27 cellular contexts compared by ENCODE assay signal in the genomic region with DNA sequence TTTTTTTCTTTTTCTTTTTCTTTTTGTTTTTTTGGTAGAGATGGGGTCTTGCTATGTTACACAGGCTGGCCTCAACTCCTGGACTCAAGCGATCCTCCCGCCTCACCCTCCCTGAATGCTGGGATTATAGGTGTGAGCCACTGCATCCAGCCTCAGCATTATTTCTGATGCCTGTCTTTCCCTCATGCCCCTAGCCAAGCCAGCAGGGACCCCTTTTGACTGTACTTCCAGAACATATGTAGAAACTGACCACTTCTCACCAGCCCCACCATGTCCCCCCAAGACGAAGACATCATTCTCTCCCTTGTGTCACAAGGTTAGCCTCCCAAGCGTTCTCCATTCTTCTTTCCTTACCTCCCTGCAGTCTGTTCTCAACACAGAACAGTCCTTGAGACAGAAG.
DNase-seq lines count a peak whose midpoint lies in the region; ATAC-seq, FAIRE-seq and TF ChIP-seq lines count a peak whose summit lies in the region.
"Had no signal": no experiment of that assay in that cellular context is flagged by ENCODE, and none has a peak within 500 bp of the region (broad histone marks: within the 10 kb centered on the region; RNA-seq: fewer than 3 reads in every experiment).

No MANE protein-coding gene starts in this region.

- TF ChIP-seq EP300 in HepG2 (IDR thresholded peaks at IDR 0.05; ENCODE audit: low read depth in 2 of 2, low read length in 2 of 2) (no peak), HepG2 (CRISPR knock-in tag; IDR thresholded peaks at IDR 0.05; ENCODE audit: borderline replicate concordance) (no peak)

- H3K9ac ChIP-seq in HepG2 (ENCODE audit: insufficient read depth, low read depth, low read length), result no peak overlapping the region
- no peak overlapping the region for H3K9ac ChIP-seq in neural progenitor cell
- H3K9ac ChIP-seq: BLaER1 had no signal

- POLR2A ChIA-PET in HepG2 (lab: Yijun Ruan, JAX), result no interaction called here

- H2AFZ ChIP-seq in HepG2 (ENCODE audit: low read length), result no peak overlapping the region
- peak overlapping the region; percentile 50 for H2AFZ ChIP-seq in neural progenitor cell (replicated peaks)

- H3K4me1 ChIP-seq in HepG2 (ENCODE audit: insufficient read depth, low read length) (peaks cover 29% of the 10 kb centered on the region), right lobe of liver (no peaks in the 10 kb centered on the region), neural progenitor cell (no peaks in the 10 kb centered on the region)
- H3K4me1 ChIP-seq: BE2C, BLaER1 had no signal

- TF ChIP-seq POLR2A in HepG2 (IDR thresholded peaks at IDR 0.05; ENCODE audit: insufficient read depth in 1 of 2, low read depth in 2 of 2, low read length in 2 of 2) (no peak), right lobe of liver (IDR thresholded peaks at IDR 0.05) (no peak)

- ATAC-seq in HepG2 (no peak), right lobe of liver (no peak), HG02884 (IDR thresholded peaks at IDR 0.05; ENCODE audit: unreplicated experiment) (no peak)
- peak; percentile 34 for ATAC-seq in stimulated activated memory B cell treated with anti-CD40 and anti-IgM and Interleukin-4, amounts not matched to agents 10 μg/mL and 1 μg/mL and 100 μg/mL, for 72 hours
- ATAC-seq: GM12878 had no signal

- H3K27me3 ChIP-seq in HepG2 (ENCODE audit: control insufficient read depth in 1 of 2, insufficient read depth in 2 of 2, low read length in 2 of 2), result 0 out of 5 replicates have a peak, but pooled peaks cover 0 to 15% of the 10 kb centered on the region in 2 experiments
- H3K27me3 ChIP-seq in right lobe of liver, result no peaks in the 10 kb centered on the region
- no peaks in the 10 kb centered on the region for H3K27me3 ChIP-seq in neural progenitor cell
- H3K27me3 ChIP-seq: BLaER1 had no signal

- in situ Hi-C loops in HepG2 (cut with HindIII; ENCODE audit: extremely low pct_ligation_motif_present, low pct_unique_long_range_greater_than_20kb), result no loop called here

- H3K27ac Mint-ChIP-seq in nephron progenitor cell (peak overlapping the region; percentile 36), neural progenitor cell (no peak overlapping the region)
- H3K27ac Mint-ChIP-seq in stimulated activated memory B cell treated with anti-CD40 and anti-IgM and Interleukin-4, amounts not matched to agents 10 μg/mL and 1 μg/mL and 100 μg/mL, for 72 hours, result no peak overlapping the region
- H3K27ac Mint-ChIP-seq: CD4-positive, alpha-beta memory T cell; CD4-positive, CD25-positive, alpha-beta regulatory T cell; CD8-positive, alpha-beta memory T cell had no signal

- H4K20me1 ChIP-seq in HepG2 (ENCODE audit: insufficient read depth, low read length), result no peaks in the 10 kb centered on the region
- H4K20me1 ChIP-seq in neural progenitor cell (ENCODE audit: low read depth), result no peaks in the 10 kb centered on the region
- H4K20me1 ChIP-seq: BLaER1 had no signal

- H3K9me3 Mint-ChIP-seq in nephron progenitor cell (peaks cover 14% of the 10 kb centered on the region), neural progenitor cell (peaks cover 5% of the 10 kb centered on the region)
- no peaks in the 10 kb centered on the region for H3K9me3 Mint-ChIP-seq in stimulated activated memory B cell treated with anti-CD40 and anti-IgM and Interleukin-4, amounts not matched to agents 10 μg/mL and 1 μg/mL and 100 μg/mL, for 72 hours
- H3K9me3 Mint-ChIP-seq: CD8-positive, alpha-beta memory T cell had no signal

- H3K36me3 Mint-ChIP-seq in nephron progenitor cell (ENCODE audit: low read depth) (no peaks in the 10 kb centered on the region), neural progenitor cell (no peaks in the 10 kb centered on the region)
- no peaks in the 10 kb centered on the region for H3K36me3 Mint-ChIP-seq in stimulated activated memory B cell treated with anti-CD40 and anti-IgM and Interleukin-4, amounts not matched to agents 10 μg/mL and 1 μg/mL and 100 μg/mL, for 72 hours
- H3K36me3 Mint-ChIP-seq: CD14-positive monocyte; CD4-positive, alpha-beta memory T cell; CD4-positive, CD25-positive, alpha-beta regulatory T cell had no signal

- no peak overlapping the region for H3K27ac ChIP-seq in HepG2 (ENCODE audit: extremely low read length, insufficient read depth, low read length)
- H3K27ac ChIP-seq in right lobe of liver, result no peak overlapping the region
- no peak overlapping the region for H3K27ac ChIP-seq in neural progenitor cell
- H3K27ac ChIP-seq: BLaER1 had no signal

- H3K36me3 ChIP-seq in HepG2 (replicated peaks in 1 of 2; ENCODE audit: control insufficient read depth in 1 of 2, insufficient read depth in 2 of 2, low read length in 2 of 2), result no peaks in the 10 kb centered on the region
- no peaks in the 10 kb centered on the region for H3K36me3 ChIP-seq in right lobe of liver
- H3K36me3 ChIP-seq in neural progenitor cell, result no peaks in the 10 kb centered on the region
- H3K36me3 ChIP-seq: BE2C, BLaER1 had no signal

- no peak for TF ChIP-seq CTCF in HepG2 (CRISPR knock-in tag; IDR thresholded peaks at IDR 0.05)
- TF ChIP-seq CTCF in right lobe of liver (IDR thresholded peaks at IDR 0.05), result no peak
- TF ChIP-seq CTCF in nephron progenitor cell (IDR thresholded peaks at IDR 0.05), result no peak
- no peak for TF ChIP-seq CTCF in neural progenitor cell (IDR thresholded peaks at IDR 0.05)
- TF ChIP-seq CTCF in GM20000 (IDR thresholded peaks at IDR 0.05; ENCODE audit: extremely low read depth, missing control alignments), result no peak

- no peak for TF ChIP-seq RAD21 in HepG2 (CRISPR knock-in tag; IDR thresholded peaks at IDR 0.05)

- CTCF ChIA-PET in HepG2 (lab: Yijun Ruan, JAX; ENCODE audit: low intra/inter-chr PET ratio, low total read pairs), result no interaction called here

- intact Hi-C loops in HepG2 (cut with micrococcal nuclease; ENCODE audit: unreplicated experiment) (no loop called here), right lobe of liver (cut with DNase I) (no loop called here)

- WGBS in HepG2 (ENCODE audit: low lambda C conversion rate), result 50% methylated on average over 4 of the region's 4 CpGs
- 78% methylated on average over 3 of the region's 4 CpGs for WGBS in right lobe of liver (ENCODE audit: insufficient coverage, low coverage, low lambda C conversion rate, missing lambda C conversion rate)

- no TSS peak for BruUV-seq in HepG2 (replicated peaks; lab: Mats Ljungman, UMichigan)

- no peak overlapping the region for H3K4me3 Mint-ChIP-seq in nephron progenitor cell
- H3K4me3 Mint-ChIP-seq in neural progenitor cell, result no peak overlapping the region
- H3K4me3 Mint-ChIP-seq in stimulated activated memory B cell treated with anti-CD40 and anti-IgM and Interleukin-4, amounts not matched to agents 10 μg/mL and 1 μg/mL and 100 μg/mL, for 72 hours, result no peak overlapping the region
- H3K4me3 Mint-ChIP-seq: CD14-positive monocyte; CD4-positive, alpha-beta memory T cell; CD8-positive, alpha-beta memory T cell had no signal

- H3K79me2 ChIP-seq in HepG2 (ENCODE audit: insufficient read depth, low read length) (no peaks in the 10 kb centered on the region), neural progenitor cell (ENCODE audit: low read depth) (no peaks in the 10 kb centered on the region)

- H3K4me2 ChIP-seq in HepG2 (ENCODE audit: low read depth, low read length) (0 out of 2 replicates have a peak overlapping the region, but pooled peaks have one; percentile 15), neural progenitor cell (no peak overlapping the region)
- H3K4me2 ChIP-seq: BLaER1 had no signal

- no peaks in the 10 kb centered on the region for H3F3A ChIP-seq in neural progenitor cell (ENCODE audit: low read depth)

- no peaks in the 10 kb centered on the region for H3K4me1 Mint-ChIP-seq in nephron progenitor cell
- peaks cover 6% of the 10 kb centered on the region for H3K4me1 Mint-ChIP-seq in neural progenitor cell
- peaks cover 4% of the 10 kb centered on the region for H3K4me1 Mint-ChIP-seq in stimulated activated memory B cell treated with anti-CD40 and anti-IgM and Interleukin-4, amounts not matched to agents 10 μg/mL and 1 μg/mL and 100 μg/mL, for 72 hours

- no peak for DNase-seq in HepG2 (ENCODE audit: low spot score)
- no peak for DNase-seq in right lobe of liver
- DNase-seq in nephron progenitor cell, result no peak
- DNase-seq in neural progenitor cell (ENCODE audit: low spot score), result no peak
- no peak for DNase-seq in ureter (ENCODE audit: low spot score)
- no peak for DNase-seq in GM20000 (ENCODE audit: low spot score)
- DNase-seq: 8988T; ACHN; BE2C; C1 segment of cervical spinal cord; CD4-positive, alpha-beta memory T cell; CD4-positive, CD25-positive, alpha-beta regulatory T cell; CD8-positive, alpha-beta memory T cell; COR-L47; DMS 273 treated with DMSO at 0.1 percent for 48 hours; DMS79; DND-41; EL; GDM1 had no signal

- H3K27me3 Mint-ChIP-seq in nephron progenitor cell (ENCODE audit: low read depth, poor library complexity) (no peaks in the 10 kb centered on the region), neural progenitor cell (ENCODE audit: insufficient read depth, low read depth) (peaks cover 6% of the 10 kb centered on the region)
- H3K27me3 Mint-ChIP-seq in stimulated activated memory B cell treated with anti-CD40 and anti-IgM and Interleukin-4, amounts not matched to agents 10 μg/mL and 1 μg/mL and 100 μg/mL, for 72 hours, result peaks cover 48% of the 10 kb centered on the region
- H3K27me3 Mint-ChIP-seq: CD4-positive, CD25-positive, alpha-beta regulatory T cell had no signal

- H3K4me3 ChIP-seq in HepG2 (replicated peaks in 1 of 3; ENCODE audit: insufficient read depth in 1 of 3, low read depth in 2 of 3, low read length in 3 of 3) (no peak overlapping the region), right lobe of liver (no peak overlapping the region), neural progenitor cell (no peak overlapping the region)
- H3K4me3 ChIP-seq: BLaER1, GM12878 had no signal

- no peak for FAIRE-seq in HepG2 (lab: Jason Lieb, UNC)
- FAIRE-seq: A204.1, GM12878, GM12892, GM18507 had no signal

- H3K9me3 ChIP-seq in HepG2 (ENCODE audit: low read length) (no peaks in the 10 kb centered on the region), right lobe of liver (no peaks in the 10 kb centered on the region), neural progenitor cell (ENCODE audit: low read depth) (no peaks in the 10 kb centered on the region)
- H3K9me3 ChIP-seq: BE2C had no signal

TF ChIP-seq in HepG2, 621 proteins besides CTCF, POLR2A, EP300 and RAD21 (continues in another document):
- TF ChIP-seq, protein P1, sequence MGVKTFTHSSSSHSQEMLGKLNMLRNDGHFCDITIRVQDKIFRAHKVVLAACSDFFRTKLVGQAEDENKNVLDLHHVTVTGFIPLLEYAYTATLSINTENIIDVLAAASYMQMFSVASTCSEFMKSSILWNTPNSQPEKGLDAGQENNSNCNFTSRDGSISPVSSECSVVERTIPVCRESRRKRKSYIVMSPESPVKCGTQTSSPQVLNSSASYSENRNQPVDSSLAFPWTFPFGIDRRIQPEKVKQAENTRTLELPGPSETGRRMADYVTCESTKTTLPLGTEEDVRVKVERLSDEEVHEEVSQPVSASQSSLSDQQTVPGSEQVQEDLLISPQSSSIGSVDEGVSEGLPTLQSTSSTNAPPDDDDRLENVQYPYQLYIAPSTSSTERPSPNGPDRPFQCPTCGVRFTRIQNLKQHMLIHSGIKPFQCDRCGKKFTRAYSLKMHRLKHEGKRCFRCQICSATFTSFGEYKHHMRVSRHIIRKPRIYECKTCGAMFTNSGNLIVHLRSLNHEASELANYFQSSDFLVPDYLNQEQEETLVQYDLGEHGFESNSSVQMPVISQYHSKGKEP (CRISPR knock-in tag; IDR thresholded peaks at IDR 0.05), result no peak
- no peak for TF ChIP-seq CENPX (CRISPR knock-in tag; IDR thresholded peaks at IDR 0.05)
